ENCODE assay signal across 19 cellular contexts in genomic region chr2:35783723-35784122, GRCh38.
A peak's percentile ranks its signal among the peaks of the same experiment; 100 is the strongest.
DNase-seq lines count a peak whose midpoint lies in the region; ATAC-seq, FAIRE-seq and TF ChIP-seq lines count a peak whose summit lies in the region.
"Had no signal": no experiment of that assay in that cellular context is flagged by ENCODE, and none has a peak within 500 bp of the region (broad histone marks: within the 10 kb centered on the region; RNA-seq: fewer than 3 reads in every experiment).

No MANE protein-coding gene starts in this region.

- no peaks in the 10 kb centered on the region for H3K27me3 ChIP-seq in RWPE2 (ENCODE audit: insufficient read depth, poor library complexity, severe bottlenecking)
- H3K27me3 ChIP-seq: left lung had no signal

- no peak overlapping the region for H3K4me3 ChIP-seq in RWPE2 (ENCODE audit: severe bottlenecking)
- H3K4me3 ChIP-seq: left lung had no signal

- H3K36me3 ChIP-seq in RWPE2 (ENCODE audit: low read depth) = no peaks in the 10 kb centered on the region
- H3K36me3 ChIP-seq: left lung had no signal

- DNase-seq in Caki2 (ENCODE audit: low read depth) (peak; percentile 27), HCEC 1CT (peak; percentile 1), RWPE2 (ENCODE audit: low spot score) (no peak), iPS DF 4.7 (ENCODE audit: extremely low read depth, low spot score) (peak; percentile 22), epidermal melanocyte (ENCODE audit: insufficient read length, low spot score) (no peak), D721Med (ENCODE audit: insufficient read length, low spot score) (no peak), globus pallidus (ENCODE audit: low spot score) (no peak)
- DNase-seq in stimulated activated naive CD8-positive, alpha-beta T cell treated with anti-CD3 and anti-CD28 coated beads, Interleukin-15, Interleukin-2, amounts not matched to agents 100 U/mL and 50 U/mL, for 24 hours = no peak
- DNase-seq: activated CD4-positive, alpha-beta memory T cell treated with anti-CD3 and anti-CD28 coated beads for 36 hours; central memory CD4-positive, alpha-beta T cell; DMS 273 treated with DMSO at 0.1 percent for 48 hours; effector memory CD8-positive, alpha-beta T cell; KBM-7; left lung; NCI-H146; NCI-H510A; SK-N-SH; stimulated activated CD4-positive, alpha-beta T cell treated with anti-CD3 and anti-CD28 coated beads, Interleukin-2, amount 100 ng/mL, for 48 hours had no signal

- no peaks in the 10 kb centered on the region for H3K4me1 ChIP-seq in RWPE2 (ENCODE audit: insufficient read depth, poor library complexity, severe bottlenecking)
- H3K4me1 ChIP-seq: left lung had no signal

- no peak for TF ChIP-seq CTCF in RWPE2 (IDR thresholded peaks at IDR 0.05; ENCODE audit: poor library complexity, severe bottlenecking)
- no peak for TF ChIP-seq CTCF in D721Med (IDR thresholded peaks at IDR 0.05; ENCODE audit: insufficient read depth, missing control alignments)

- no peak overlapping the region for H3K27ac ChIP-seq in RWPE2 (ENCODE audit: poor library complexity, severe bottlenecking)
- H3K27ac ChIP-seq: left lung had no signal

- H3K9me3 ChIP-seq in RWPE2 (ENCODE audit: severe bottlenecking) = no peaks in the 10 kb centered on the region
- H3K9me3 ChIP-seq: SK-N-SH had no signal

- ATAC-seq in RWPE2 (ENCODE audit: low read depth) = peak; percentile 27; the same call in 1 of the 3 replicates
- no peak for ATAC-seq in stimulated activated naive CD8-positive, alpha-beta T cell treated with anti-CD3 and anti-CD28 coated beads, Interleukin-15, Interleukin-2, amounts not matched to agents 100 U/mL and 50 U/mL, for 24 hours
- ATAC-seq: effector memory CD8-positive, alpha-beta T cell; left lung had no signal

- FAIRE-seq in D721Med (lab: Jason Lieb, UNC) = no peak
- FAIRE-seq: TTC549 had no signal

- in situ Hi-C loops in Caki2 (cut with HindIII; ENCODE audit: low pct_unique_long_range_greater_than_20kb, low sequenced_read_pairs) = no loop called here

Comparison
In these comparisons a context has a peak if more than half of its experiments do, and no peak if none do; other contexts are left out.
1. DNase-seq: peak in Caki2 (single experiment), HCEC 1CT (single experiment) and iPS DF 4.7 (single experiment); none in RWPE2 (single experiment), stimulated activated naive CD8-positive, alpha-beta T cell treated with anti-CD3 and anti-CD28 coated beads, Interleukin-15, Interleukin-2, amounts not matched to agents 100 U/mL and 50 U/mL, for 24 hours (single experiment), epidermal melanocyte (single experiment), D721Med (single experiment) and globus pallidus (single experiment).